ENCODE assay signal across 17 cellular contexts in genomic region chr12:92765871-92766270, GRCh38.
DNase-seq lines count a peak whose midpoint lies in the region; ATAC-seq, FAIRE-seq and TF ChIP-seq lines count a peak whose summit lies in the region.
"Had no signal": no experiment of that assay in that cellular context is flagged by ENCODE, and none has a peak within 500 bp of the region (broad histone marks: within the 10 kb centered on the region; RNA-seq: fewer than 3 reads in every experiment).

No MANE protein-coding gene starts in this region.

- TF ChIP-seq EP300 in H1 (IDR thresholded peaks at IDR 0.05; ENCODE audit: borderline replicate concordance in 1 of 2, low read depth in 2 of 2, low read length in 2 of 2) (no peak), HepG2 (IDR thresholded peaks at IDR 0.05; ENCODE audit: low read depth in 2 of 2, low read length in 2 of 2) (no peak), HepG2 (CRISPR knock-in tag; IDR thresholded peaks at IDR 0.05; ENCODE audit: borderline replicate concordance) (no peak)

- H3K27ac ChIP-seq in BLaER1 treated with 17β-estradiol and CSF1 and Interleukin-3, amounts not matched to agents 10 nM and 100 nM: peak overlapping the region in 6 of 11 experiments; percentile 16 to 90 (median 62); a peak in 9 of 22 replicates
- H3K27ac ChIP-seq in KMS-11: peak overlapping the region; percentile 26; the same call in 1 of the 2 replicates
- no peak overlapping the region for H3K27ac ChIP-seq in H1 (ENCODE audit: low read depth, low read length)
- H3K27ac ChIP-seq in HepG2 (ENCODE audit: extremely low read length, insufficient read depth, low read length): no peak overlapping the region
- no peak overlapping the region for H3K27ac ChIP-seq in body of pancreas
- H3K27ac ChIP-seq: BLaER1, HL-60 had no signal

- FAIRE-seq in H1 (lab: Jason Lieb, UNC) (peak; percentile 36), HepG2 (lab: Jason Lieb, UNC) (no peak)
- FAIRE-seq: G401.6 had no signal

- 52% methylated on average over 1 of the region's 1 CpG; no CpG with 5 or more reads in 1 of the 2 experiments for WGBS in H1 (ENCODE audit: extremely low coverage in 1 of 2, insufficient coverage in 1 of 2, insufficient read length in 1 of 2, insufficient replicate concordance in 2 of 2, low coverage in 1 of 2, low lambda C conversion rate in 2 of 2, missing lambda C conversion rate in 1 of 2), 2 experiments
- 0% methylated on average over 1 of the region's 1 CpG for WGBS in HepG2 (ENCODE audit: low lambda C conversion rate)
- 29 to 63% methylated on average over 1 of the region's 1 CpG for WGBS in body of pancreas, 2 donors

- no peak overlapping the region for H3K56ac ChIP-seq in H1 (replicated peaks; ENCODE audit: insufficient read length, low read depth, low read length)

- H2AFZ ChIP-seq in KMS-11 (ENCODE audit: low read depth) (no peak overlapping the region), H1 (ENCODE audit: low read length) (peak overlapping the region; percentile 83; the same call in 1 of the 2 replicates), HepG2 (ENCODE audit: low read length) (no peak overlapping the region)

- TF ChIP-seq POLR2A in H1 (IDR thresholded peaks at IDR 0.05; ENCODE audit: control extremely low read depth in 1 of 2, low read depth in 2 of 2, low read length in 2 of 2) (no peak), HepG2 (IDR thresholded peaks at IDR 0.05; ENCODE audit: insufficient read depth in 1 of 2, low read depth in 2 of 2, low read length in 2 of 2) (no peak), body of pancreas (IDR thresholded peaks at IDR 0.05) (no peak)

- no peak overlapping the region for H3K23ac ChIP-seq in H1 (ENCODE audit: insufficient read length)

- no peak overlapping the region for H2AK5ac ChIP-seq in H1 (ENCODE audit: low read depth, low read length)

- no peak overlapping the region for H4K5ac ChIP-seq in H1 (ENCODE audit: insufficient read length, low read depth, low read length)

- no peak overlapping the region for H3K4me2 ChIP-seq in BLaER1 treated with 17β-estradiol and CSF1 and Interleukin-3, amounts not matched to agents 10 nM and 100 nM
- H3K4me2 ChIP-seq in KMS-11 (peak overlapping the region; percentile 28; the same call in 1 of the 2 replicates), H1 (ENCODE audit: insufficient read depth in 1 of 2, low read depth in 2 of 2, low read length in 2 of 2) (peak overlapping the region in 1 of 2 experiments; percentile 8; a peak in 1 of 4 replicates), HepG2 (ENCODE audit: low read depth, low read length) (peak overlapping the region; percentile 8; the same call in 1 of the 2 replicates)
- H3K4me2 ChIP-seq: BLaER1 had no signal

- H2BK5ac ChIP-seq in H1 (ENCODE audit: low read depth, low read length): no peak overlapping the region

- no peak overlapping the region for H4K91ac ChIP-seq in H1 (replicated peaks; ENCODE audit: insufficient read length, low read length)

- no peaks in the 10 kb centered on the region for H3K27me3 ChIP-seq in BLaER1 treated with 17β-estradiol and CSF1 and Interleukin-3, amounts not matched to agents 10 nM and 100 nM
- H3K27me3 ChIP-seq in KMS-11 (ENCODE audit: insufficient read depth, low read depth) (no peaks in the 10 kb centered on the region), H1 (replicated peaks in 1 of 4; ENCODE audit: control insufficient read depth in 3 of 4, extremely low read depth in 1 of 4, insufficient read depth in 3 of 4, low read length in 3 of 4) (no peaks in the 10 kb centered on the region), HepG2 (ENCODE audit: control insufficient read depth in 1 of 2, insufficient read depth in 2 of 2, low read length in 2 of 2) (no peaks in the 10 kb centered on the region; a peak in 1 of 5 replicates), body of pancreas (no peaks in the 10 kb centered on the region)
- H3K27me3 ChIP-seq: BLaER1 had no signal

- no peak overlapping the region for H4K8ac ChIP-seq in H1 (ENCODE audit: extremely low read depth, insufficient read depth, low read length)

- TF ChIP-seq CTCF in KMS-11 (conservative IDR thresholded peaks at IDR 0.05; ENCODE audit: low read depth, low read length) (no peak), H1 (IDR thresholded peaks at IDR 0.05; ENCODE audit: control extremely low read depth in 1 of 3, insufficient read depth in 1 of 3, low read depth in 1 of 3, low read length in 3 of 3) (no peak), HepG2 (CRISPR knock-in tag; IDR thresholded peaks at IDR 0.05) (no peak), body of pancreas (IDR thresholded peaks at IDR 0.05) (no peak)

- no peak overlapping the region for H3K18ac ChIP-seq in H1 (ENCODE audit: extremely low read depth, low read length)

- no peak overlapping the region for H2BK15ac ChIP-seq in H1 (ENCODE audit: low read length)

- 0 out of 22 replicates have a peak, but pooled peaks cover 0 to 6% (median 0%) of the 10 kb centered on the region in 11 experiments for H3K36me3 ChIP-seq in BLaER1 treated with 17β-estradiol and CSF1 and Interleukin-3, amounts not matched to agents 10 nM and 100 nM
- no peaks in the 10 kb centered on the region for H3K36me3 ChIP-seq in KMS-11 (ENCODE audit: insufficient read depth)
- H3K36me3 ChIP-seq in H1 (ENCODE audit: control insufficient read depth in 2 of 4, insufficient read depth in 4 of 4, low read length in 3 of 4): no peaks in the 10 kb centered on the region
- H3K36me3 ChIP-seq in HepG2 (replicated peaks in 1 of 2; ENCODE audit: control insufficient read depth in 1 of 2, insufficient read depth in 2 of 2, low read length in 2 of 2): no peaks in the 10 kb centered on the region
- no peaks in the 10 kb centered on the region for H3K36me3 ChIP-seq in body of pancreas (replicated peaks in 1 of 2; ENCODE audit: insufficient read depth in 1 of 2, low read depth in 2 of 2)
- H3K36me3 ChIP-seq: BLaER1 had no signal

- no peaks in the 10 kb centered on the region for H4K20me1 ChIP-seq in BLaER1 treated with 17β-estradiol and CSF1 and Interleukin-3, amounts not matched to agents 10 nM and 100 nM
- no peaks in the 10 kb centered on the region for H4K20me1 ChIP-seq in KMS-11 (ENCODE audit: insufficient read depth)
- no peaks in the 10 kb centered on the region for H4K20me1 ChIP-seq in H1 (replicated peaks in 1 of 2; ENCODE audit: control insufficient read depth in 1 of 2, insufficient read depth in 2 of 2, low read length in 2 of 2)
- no peaks in the 10 kb centered on the region for H4K20me1 ChIP-seq in HepG2 (ENCODE audit: insufficient read depth, low read length)
- H4K20me1 ChIP-seq: BLaER1 had no signal

- TF ChIP-seq RAD21 in H1 (IDR thresholded peaks at IDR 0.05 in 1 of 2, conservative IDR thresholded peaks at IDR 0.05 in 1 of 2; ENCODE audit: low read depth in 2 of 2, low read length in 2 of 2) (no peak), HepG2 (CRISPR knock-in tag; IDR thresholded peaks at IDR 0.05) (no peak)

- DNase-seq in H1 (ENCODE audit: low read depth in 1 of 2, low spot score in 2 of 2): no peak
- DNase-seq in HepG2 (ENCODE audit: low spot score): peak; percentile 38
- no peak for DNase-seq in HuH-7 (ENCODE audit: low spot score)
- no peak for DNase-seq in body of pancreas
- DNase-seq: 8988T; Calu3; CD8-positive, alpha-beta T cell; GOT3; H9; KBM-7 had no signal

- CTCF ChIA-PET in H1 (lab: Charles Lee; ENCODE audit: partially characterized antibody) (interaction anchor here (0.5 to 1.4 kb wide), 4 partner anchors 18 to 835 kb away, joined by 3 to 4 read pairs (median 4); no protein-coding TSS in a partner anchor), HepG2 (lab: Yijun Ruan, JAX; ENCODE audit: low intra/inter-chr PET ratio, low total read pairs) (no interaction called here)

- POLR2A ChIA-PET in H1 (lab: Charles Lee; ENCODE audit: partially characterized antibody): interaction anchor here (0.6 to 0.7 kb wide), 2 partner anchors 619 to 1514 kb away, joined by 3 to 4 read pairs; no protein-coding TSS in a partner anchor
- POLR2A ChIA-PET in HepG2 (lab: Yijun Ruan, JAX): no interaction called here

- in situ Hi-C loops in HepG2 (cut with HindIII; ENCODE audit: extremely low pct_ligation_motif_present, low pct_unique_long_range_greater_than_20kb): no loop called here

- H3K4ac ChIP-seq in H1 (replicated peaks; ENCODE audit: insufficient read length, low read depth, low read length): no peak overlapping the region

- no peaks in the 10 kb centered on the region for H3K79me1 ChIP-seq in H1 (ENCODE audit: low read depth, low read length)

- H3K79me2 ChIP-seq in KMS-11 (ENCODE audit: insufficient read depth, low read depth) (no peaks in the 10 kb centered on the region), H1 (ENCODE audit: control insufficient read depth in 1 of 2, insufficient read depth in 2 of 2, low read length in 2 of 2) (no peaks in the 10 kb centered on the region), HepG2 (ENCODE audit: insufficient read depth, low read length) (no peaks in the 10 kb centered on the region)

- no peak overlapping the region for H2BK12ac ChIP-seq in H1 (ENCODE audit: low read depth, low read length)

- H2BK120ac ChIP-seq in H1 (replicated peaks; ENCODE audit: low read depth, low read length): no peak overlapping the region

- H3K23me2 ChIP-seq in H1 (ENCODE audit: low read depth, low read length): no peaks in the 10 kb centered on the region

- H3K4me3 ChIP-seq in BLaER1 treated with 17β-estradiol and CSF1 and Interleukin-3, amounts not matched to agents 10 nM and 100 nM: no peak overlapping the region
- H3K4me3 ChIP-seq in KMS-11 (IDR thresholded peaks at IDR 0.05; ENCODE audit: insufficient read depth, low read depth, low read length) (no peak overlapping the region), H1 (ENCODE audit: extremely low read depth in 1 of 4, insufficient read depth in 2 of 4, low read depth in 3 of 4, low read length in 4 of 4) (no peak overlapping the region), HepG2 (replicated peaks in 1 of 3; ENCODE audit: insufficient read depth in 1 of 3, low read depth in 2 of 3, low read length in 3 of 3) (no peak overlapping the region), body of pancreas (no peak overlapping the region)
- H3K4me3 ChIP-seq: BLaER1 had no signal

- no TSS peak for BruUV-seq in HepG2 (replicated peaks; lab: Mats Ljungman, UMichigan)

- H3K4me1 ChIP-seq in BLaER1 treated with 17β-estradiol and CSF1 and Interleukin-3, amounts not matched to agents 10 nM and 100 nM: peaks cover 28 to 61% (median 50%) of the 10 kb centered on the region in 10 experiments
- H3K4me1 ChIP-seq in KMS-11 (ENCODE audit: low read depth, poor library complexity, severe bottlenecking) (peaks cover 43% of the 10 kb centered on the region), H1 (replicated peaks in 1 of 4; ENCODE audit: control insufficient read depth in 3 of 4, insufficient read depth in 4 of 4, low read length in 3 of 4) (peaks cover 0 to 4% (median 2%) of the 10 kb centered on the region in 4 experiments; a peak in 3 of 7 replicates), HepG2 (ENCODE audit: insufficient read depth, low read length) (peaks cover 14% of the 10 kb centered on the region), body of pancreas (no peaks in the 10 kb centered on the region)

- no peak overlapping the region for H3K14ac ChIP-seq in H1 (ENCODE audit: insufficient read length)

- H3K9ac ChIP-seq in BLaER1 treated with 17β-estradiol and CSF1 and Interleukin-3, amounts not matched to agents 10 nM and 100 nM: no peak overlapping the region
- H3K9ac ChIP-seq in KMS-11: no peak overlapping the region
- no peak overlapping the region for H3K9ac ChIP-seq in H1 (replicated peaks in 1 of 4; ENCODE audit: extremely low read depth in 1 of 4, low read depth in 3 of 4, low read length in 3 of 4)
- H3K9ac ChIP-seq in HepG2 (ENCODE audit: insufficient read depth, low read depth, low read length): no peak overlapping the region
- H3K9ac ChIP-seq: BLaER1 had no signal

- H2BK20ac ChIP-seq in H1 (ENCODE audit: low read length): no peak overlapping the region

- intact Hi-C loops in HepG2 (cut with micrococcal nuclease; ENCODE audit: unreplicated experiment) (no loop called here), body of pancreas (cut with DNase I) (no loop called here)

- ATAC-seq in HepG2: peak; percentile 82
- no peak for ATAC-seq in HG02763 (IDR thresholded peaks at IDR 0.05; ENCODE audit: unreplicated experiment)
- no peak for ATAC-seq in body of pancreas
- no peak for ATAC-seq in GM19463 (IDR thresholded peaks at IDR 0.05; ENCODE audit: unreplicated experiment)
- ATAC-seq: CD8-positive, alpha-beta T cell had no signal

- H3K9me3 ChIP-seq in BLaER1 treated with 17β-estradiol and CSF1 and Interleukin-3, amounts not matched to agents 10 nM and 100 nM (replicated peaks in 1 of 11): peaks cover 5 to 14% (median 10%) of the 10 kb centered on the region in 11 experiments; a peak in 18 of 22 replicates
- H3K9me3 ChIP-seq in H1 (ENCODE audit: insufficient read depth in 2 of 2, low read depth in 1 of 2, low read length in 1 of 2) (no peaks in the 10 kb centered on the region), HepG2 (ENCODE audit: low read length) (no peaks in the 10 kb centered on the region), body of pancreas (no peaks in the 10 kb centered on the region)

Comparison
In these comparisons a context has a peak if more than half of its experiments do, and no peak if none do; other contexts are left out.
1. H3K27ac ChIP-seq: peak in BLaER1 treated with 17β-estradiol and CSF1 and Interleukin-3, amounts not matched to agents 10 nM and 100 nM (6 of 11) and KMS-11 (single experiment); none in H1 (single experiment), HepG2 (single experiment) and body of pancreas (0 of 4).
2. H3K4me2 ChIP-seq: peak in KMS-11 (single experiment) and HepG2 (single experiment); none in BLaER1 treated with 17β-estradiol and CSF1 and Interleukin-3, amounts not matched to agents 10 nM and 100 nM (0 of 11).